15 cellular contexts compared by ENCODE assay signal in genomic region chrY:10666785-10667184, GRCh38.
"Had no signal": no experiment of that assay in that cellular context is flagged by ENCODE, and none has a peak within 500 bp of the region (broad histone marks: within the 10 kb centered on the region; RNA-seq: fewer than 3 reads in every experiment).

No MANE protein-coding gene starts in this region.

- H3K27ac ChIP-seq: adrenal gland, colonic mucosa, stomach, testis had no signal

- H3K36me3 ChIP-seq: adrenal gland, colonic mucosa, stomach had no signal

- H3K4me3 ChIP-seq: adrenal gland, colonic mucosa, stomach, testis had no signal

- H3K9me3 ChIP-seq: adrenal gland, colonic mucosa, testis had no signal

- DNase-seq: activated CD4-positive, alpha-beta T cell treated with anti-CD3 and anti-CD28 coated beads for 48 hours; activated CD8-positive, alpha-beta T cell treated with anti-CD3 and anti-CD28 coated beads for 36 hours; activated effector memory CD4-positive, alpha-beta T cell treated with Interleukin-2 at 50 U/mL for 16 hours; activated T-cell treated with anti-CD3 and anti-CD28 coated beads, Interleukin-2, amount 50 U/mL, for 4 hours; adrenal gland; central memory CD4-positive, alpha-beta T cell; colonic mucosa; kidney; stimulated activated CD4-positive, alpha-beta T cell treated with anti-CD3 and anti-CD28 coated beads, Interleukin-1b, Interleukin-23, amount 100 ng/mL, for 48 hours; stomach; testis had no signal

- H3K4me1 ChIP-seq: adrenal gland, colonic mucosa, stomach, testis had no signal

- ATAC-seq: activated CD8-positive, alpha-beta T cell treated with anti-CD3 and anti-CD28 coated beads for 36 hours; activated T-cell treated with anti-CD3 and anti-CD28 coated beads, Interleukin-2, amount 50 U/mL, for 4 hours; WTC11 had no signal

- FAIRE-seq: frontal cortex, kidney, TTC549, urothelium cell line had no signal

- H3K27me3 ChIP-seq: adrenal gland, colonic mucosa, stomach, testis had no signal
